33 cellular contexts compared by ENCODE assay signal in genomic region chr6:109804020-109804419, GRCh38.
"Had no signal": no experiment of that assay in that cellular context is flagged by ENCODE, and none has a peak within 500 bp of the region (broad histone marks: within the 10 kb centered on the region; RNA-seq: fewer than 3 reads in every experiment).

No MANE protein-coding gene starts in this region.

- H3K4me3 ChIP-seq: coronary artery, dorsolateral prefrontal cortex, esophagus muscularis mucosa, gastrocnemius medialis, heart left ventricle had no signal

- H3K27me3 ChIP-seq: brain microvascular endothelial cell, dorsolateral prefrontal cortex, esophagus muscularis mucosa, foreskin keratinocyte, gastrocnemius medialis, heart left ventricle had no signal

- H3K27ac ChIP-seq: brain microvascular endothelial cell, coronary artery, dorsolateral prefrontal cortex, esophagus muscularis mucosa, foreskin keratinocyte, gastrocnemius medialis, heart left ventricle had no signal

- H3K9me3 Mint-ChIP-seq: activated CD4-positive, alpha-beta memory T cell treated with anti-CD3 and anti-CD28 coated beads, Interleukin-2, amount 10 ng/mL, durations not matched to agents 7 days and 5 days; activated CD4-positive, alpha-beta T cell treated with anti-CD3 and anti-CD28 coated beads, Interleukin-2, amount 10 ng/mL, durations not matched to agents 7 days and 5 days; activated naive CD4-positive, alpha-beta T cell treated with anti-CD3 and anti-CD28 coated beads for 36 hours; activated naive CD4-positive, alpha-beta T cell treated with anti-CD3 and anti-CD28 coated beads, Interleukin-2, amount 50 U/mL, for 24 hours; activated naive CD8-positive, alpha-beta T cell treated with anti-CD3 and anti-CD28 coated beads, Interleukin-2, amount 10 ng/mL, durations not matched to agents 7 days and 5 days; activated T-helper 1 cell treated with anti-CD3 and anti-CD28 coated beads, Interleukin-12 subunit alpha, Interleukin-12 subunit beta, Interleukin-2, Interleukin-4 antibody, amounts not matched to agents 30 ng/mL and 10 ng/mL and 1 ng/mL, durations not matched to agents 14 hours and 24 hours and 36 hours; activated T-helper 2 cell treated with anti-CD3 and anti-CD28 coated beads, Interferon-gamma antibody, Interleukin-2, Interleukin-4, amounts not matched to agents 10 μg/mL and 5 μg/mL and 100 μg/mL, durations not matched to agents 14 hours and 24 hours and 36 hours; central memory CD8-positive, alpha-beta T cell; dendritic cell treated with granulocyte-macrophage colony-stimulating factor and Interleukin-4, amounts not matched to agents 40 ng/mL and 50 ng/mL, for 4 days; T-helper 1 cell treated with Interleukin-12 subunit alpha and Interleukin-12 subunit beta and Interleukin-4 antibody, amounts not matched to agents 30 μg/mL and 1 μg/mL, for 36 hours had no signal

- DNase-seq: activated CD4-positive, alpha-beta memory T cell treated with anti-CD3 and anti-CD28 coated beads, Interleukin-2, amount 10 ng/mL, durations not matched to agents 7 days and 5 days; activated CD4-positive, alpha-beta T cell treated with anti-CD3 and anti-CD28 coated beads for 1 hour; activated CD4-positive, alpha-beta T cell treated with anti-CD3 and anti-CD28 coated beads for 4 hours; activated CD4-positive, alpha-beta T cell treated with anti-CD3 and anti-CD28 coated beads, Interleukin-2, amount 10 ng/mL, durations not matched to agents 7 days and 5 days; activated CD4-positive, alpha-beta T cell treated with anti-CD3 and anti-CD28 coated beads, Interleukin-2, amount 50 U/mL, for 4 hours; activated CD8-positive, alpha-beta memory T cell treated with anti-CD3 and anti-CD28 coated beads, Interleukin-2, amount 10 ng/mL, durations not matched to agents 7 days and 5 days; activated CD8-positive, alpha-beta memory T cell treated with anti-CD3 and anti-CD28 coated beads, Interleukin-2, amount 50 U/mL, for 4 hours; activated effector memory CD4-positive, alpha-beta T cell treated with anti-CD3 and anti-CD28 coated beads, Interleukin-2, amount 50 U/mL, for 16 hours; activated naive CD4-positive, alpha-beta T cell treated with anti-CD3 and anti-CD28 coated beads for 36 hours; activated naive CD8-positive, alpha-beta T cell treated with anti-CD3 and anti-CD28 coated beads, Interleukin-2, amount 10 ng/mL, durations not matched to agents 7 days and 5 days; activated T-cell treated with anti-CD3 and anti-CD28 coated beads, Interleukin-2, amount 50 U/mL, for 1 hour; activated T-cell treated with anti-CD3 and anti-CD28 coated beads, Interleukin-2, amount 50 U/mL, for 48 hours; amniotic stem cell; anterior cingulate cortex; brain microvascular endothelial cell; dorsolateral prefrontal cortex; effector memory CD4-positive, alpha-beta T cell; endodermal cell; erythroblast; foreskin keratinocyte; gastrocnemius medialis; glutamatergic neuron; heart left ventricle; T-cell had no signal

- H3K36me3 ChIP-seq: brain microvascular endothelial cell had no signal

- H3K27ac Mint-ChIP-seq: activated CD4-positive, alpha-beta memory T cell treated with anti-CD3 and anti-CD28 coated beads, Interleukin-2, amount 10 ng/mL, durations not matched to agents 7 days and 5 days; activated CD4-positive, alpha-beta T cell treated with anti-CD3 and anti-CD28 coated beads, Interleukin-2, amount 10 ng/mL, durations not matched to agents 7 days and 5 days; activated CD8-positive, alpha-beta memory T cell treated with anti-CD3 and anti-CD28 coated beads, Interleukin-2, amount 10 ng/mL, durations not matched to agents 7 days and 5 days; activated naive CD4-positive, alpha-beta T cell treated with anti-CD3 and anti-CD28 coated beads for 36 hours; activated naive CD4-positive, alpha-beta T cell treated with anti-CD3 and anti-CD28 coated beads, Interleukin-2, amount 50 U/mL, for 24 hours; activated naive CD8-positive, alpha-beta T cell treated with anti-CD3 and anti-CD28 coated beads, Interleukin-2, amount 10 ng/mL, durations not matched to agents 7 days and 5 days; activated T-helper 1 cell treated with anti-CD3 and anti-CD28 coated beads, Interleukin-12 subunit alpha, Interleukin-12 subunit beta, Interleukin-2, Interleukin-4 antibody, amounts not matched to agents 30 ng/mL and 10 ng/mL and 1 ng/mL, durations not matched to agents 14 hours and 24 hours and 36 hours; activated T-helper 2 cell treated with anti-CD3 and anti-CD28 coated beads, Interferon-gamma antibody, Interleukin-2, Interleukin-4, amounts not matched to agents 10 μg/mL and 5 μg/mL and 100 μg/mL, durations not matched to agents 14 hours and 24 hours and 36 hours; dendritic cell treated with granulocyte-macrophage colony-stimulating factor and Interleukin-4, amounts not matched to agents 40 ng/mL and 50 ng/mL, for 4 days; endodermal cell; T-cell; T-helper 1 cell treated with Interleukin-12 subunit alpha and Interleukin-12 subunit beta and Interleukin-4 antibody, amounts not matched to agents 30 μg/mL and 1 μg/mL, for 36 hours; WTC11 had no signal

- H3K4me1 Mint-ChIP-seq: activated CD4-positive, alpha-beta memory T cell treated with anti-CD3 and anti-CD28 coated beads, Interleukin-2, amount 10 ng/mL, durations not matched to agents 7 days and 5 days; activated CD4-positive, alpha-beta T cell treated with anti-CD3 and anti-CD28 coated beads, Interleukin-2, amount 10 ng/mL, durations not matched to agents 7 days and 5 days; activated CD8-positive, alpha-beta memory T cell treated with anti-CD3 and anti-CD28 coated beads, Interleukin-2, amount 10 ng/mL, durations not matched to agents 7 days and 5 days; activated naive CD4-positive, alpha-beta T cell treated with anti-CD3 and anti-CD28 coated beads, Interleukin-2, amount 50 U/mL, for 24 hours; activated naive CD8-positive, alpha-beta T cell treated with anti-CD3 and anti-CD28 coated beads, Interleukin-2, amount 10 ng/mL, durations not matched to agents 7 days and 5 days; central memory CD8-positive, alpha-beta T cell; T-cell had no signal

- H3K4me3 Mint-ChIP-seq: activated CD4-positive, alpha-beta memory T cell treated with anti-CD3 and anti-CD28 coated beads, Interleukin-2, amount 10 ng/mL, durations not matched to agents 7 days and 5 days; activated CD4-positive, alpha-beta T cell treated with anti-CD3 and anti-CD28 coated beads, Interleukin-2, amount 10 ng/mL, durations not matched to agents 7 days and 5 days; activated CD8-positive, alpha-beta memory T cell treated with anti-CD3 and anti-CD28 coated beads, Interleukin-2, amount 10 ng/mL, durations not matched to agents 7 days and 5 days; activated naive CD4-positive, alpha-beta T cell treated with anti-CD3 and anti-CD28 coated beads for 36 hours; activated naive CD4-positive, alpha-beta T cell treated with anti-CD3 and anti-CD28 coated beads, Interleukin-2, amount 50 U/mL, for 24 hours; activated naive CD8-positive, alpha-beta T cell treated with anti-CD3 and anti-CD28 coated beads, Interleukin-2, amount 10 ng/mL, durations not matched to agents 7 days and 5 days; activated T-helper 1 cell treated with anti-CD3 and anti-CD28 coated beads, Interleukin-12 subunit alpha, Interleukin-12 subunit beta, Interleukin-2, Interleukin-4 antibody, amounts not matched to agents 30 ng/mL and 10 ng/mL and 1 ng/mL, durations not matched to agents 14 hours and 24 hours and 36 hours; central memory CD8-positive, alpha-beta T cell; dendritic cell treated with granulocyte-macrophage colony-stimulating factor and Interleukin-4, amounts not matched to agents 40 ng/mL and 50 ng/mL, for 4 days; endodermal cell; T-cell; T-helper 1 cell treated with Interleukin-12 subunit alpha and Interleukin-12 subunit beta and Interleukin-4 antibody, amounts not matched to agents 30 μg/mL and 1 μg/mL, for 36 hours; WTC11 had no signal

- ATAC-seq: activated CD8-positive, alpha-beta memory T cell treated with anti-CD3 and anti-CD28 coated beads, Interleukin-2, amount 10 ng/mL, durations not matched to agents 7 days and 5 days; foreskin keratinocyte; gastrocnemius medialis; heart left ventricle; T-cell; WTC11 had no signal

- H3K9me3 ChIP-seq: esophagus muscularis mucosa, gastrocnemius medialis, heart left ventricle had no signal

- H3K4me1 ChIP-seq: esophagus muscularis mucosa, foreskin keratinocyte, gastrocnemius medialis, heart left ventricle had no signal

- H3K27me3 Mint-ChIP-seq: activated CD4-positive, alpha-beta memory T cell treated with anti-CD3 and anti-CD28 coated beads, Interleukin-2, amount 10 ng/mL, durations not matched to agents 7 days and 5 days; activated CD4-positive, alpha-beta T cell treated with anti-CD3 and anti-CD28 coated beads, Interleukin-2, amount 10 ng/mL, durations not matched to agents 7 days and 5 days; activated CD8-positive, alpha-beta memory T cell treated with anti-CD3 and anti-CD28 coated beads, Interleukin-2, amount 10 ng/mL, durations not matched to agents 7 days and 5 days; activated naive CD4-positive, alpha-beta T cell treated with anti-CD3 and anti-CD28 coated beads, Interleukin-2, amount 50 U/mL, for 24 hours; central memory CD8-positive, alpha-beta T cell; dendritic cell treated with granulocyte-macrophage colony-stimulating factor and Interleukin-4, amounts not matched to agents 40 ng/mL and 50 ng/mL, for 4 days; T-cell had no signal
